Comparison of ENCODE assay signal across 8 cellular contexts in the genomic region with DNA sequence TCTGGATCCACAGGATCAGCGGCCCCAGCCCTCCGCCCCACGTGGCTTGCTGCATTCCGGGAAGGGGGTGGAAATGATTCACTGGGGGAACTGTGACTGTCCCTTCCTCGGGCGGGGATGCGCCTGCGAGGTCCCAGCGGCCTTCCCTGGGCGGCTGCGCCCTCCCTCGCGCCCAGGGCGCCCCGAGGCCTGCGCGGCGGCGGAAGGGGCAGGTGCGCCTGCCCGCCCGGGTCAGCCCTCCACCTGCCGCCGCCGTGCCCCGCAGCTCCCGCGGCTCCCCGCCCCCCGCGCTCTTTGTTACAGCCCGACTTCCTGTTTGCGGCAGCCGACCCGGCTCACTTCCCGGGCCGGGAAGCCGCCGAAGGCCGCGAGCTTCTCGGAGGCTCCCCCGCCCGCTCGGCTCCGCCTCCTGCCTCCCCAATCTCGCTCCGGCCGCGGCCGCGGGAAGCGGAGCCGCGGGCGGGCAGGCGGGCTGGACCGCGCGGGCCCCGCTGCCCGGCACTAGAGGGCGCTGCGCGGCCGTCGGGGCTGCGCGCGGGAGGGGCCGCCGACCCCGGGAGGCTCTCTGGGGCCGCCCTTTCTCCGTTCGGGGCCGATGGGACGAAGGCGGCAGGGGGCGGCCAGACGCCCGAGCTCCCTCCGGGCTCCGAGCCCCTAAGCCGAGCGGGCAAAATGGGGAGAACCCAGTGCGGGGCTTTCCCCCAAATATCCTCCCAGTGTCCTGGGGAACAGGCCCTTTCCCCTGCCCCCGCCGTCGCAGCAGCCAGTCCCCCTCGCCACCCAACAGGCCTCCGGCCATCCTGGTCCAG. TPM values are rescaled to one million over a fixed set of nuclear protein-coding genes. Genes with fewer than 3 reads are reported as not detected.
DNase-seq lines count a peak whose midpoint lies in the region; ATAC-seq and TF ChIP-seq lines count a peak whose summit lies in the region.

No MANE protein-coding gene starts in this region.

- WGBS in urinary bladder: under 1% methylated on average over 92 of the region's 92 CpGs

- TF ChIP-seq CTCF in DOHH2 (IDR thresholded peaks at IDR 0.05; ENCODE audit: low read depth, low read length, poor library complexity, severe bottlenecking): peak; percentile 26

- H3F3A ChIP-seq in DOHH2 (ENCODE audit: control insufficient read depth, insufficient read depth): peaks cover 11% of the 10 kb centered on the region

- no peaks in the 10 kb centered on the region for H3K9me3 Mint-ChIP-seq in IgD-negative memory B cell
- no peaks in the 10 kb centered on the region for H3K9me3 Mint-ChIP-seq in activated naive CD8-positive, alpha-beta T cell treated with anti-CD3 and anti-CD28 coated beads, Interleukin-2, amount 50 U/mL, for 24 hours

- no peaks in the 10 kb centered on the region for H3K36me3 Mint-ChIP-seq in IgD-negative memory B cell
- no peaks in the 10 kb centered on the region for H3K36me3 Mint-ChIP-seq in activated naive CD8-positive, alpha-beta T cell treated with anti-CD3 and anti-CD28 coated beads, Interleukin-2, amount 50 U/mL, for 24 hours (ENCODE audit: low read depth)

- H3K9me2 ChIP-seq in DOHH2 (replicated peaks; ENCODE audit: control insufficient read depth, low read length): no peaks in the 10 kb centered on the region

- no peaks in the 10 kb centered on the region for H3K79me2 ChIP-seq in DOHH2 (ENCODE audit: control insufficient read depth, low read length)

- H3K4me3 Mint-ChIP-seq in IgD-negative memory B cell: peak overlapping the region; percentile 75 to 91 (median 82)
- peak overlapping the region; percentile 77 for H3K4me3 Mint-ChIP-seq in activated naive CD8-positive, alpha-beta T cell treated with anti-CD3 and anti-CD28 coated beads, Interleukin-2, amount 50 U/mL, for 24 hours

- H3K4me1 ChIP-seq in DOHH2 (ENCODE audit: control insufficient read depth, low read length) (peaks cover 37% of the 10 kb centered on the region), urinary bladder (ENCODE audit: insufficient read depth) (no peaks in the 10 kb centered on the region)

- peak overlapping the region in 1 of 3 donors; percentile 87 for H3K27ac Mint-ChIP-seq in IgD-negative memory B cell
- H3K27ac Mint-ChIP-seq in activated naive CD8-positive, alpha-beta T cell treated with anti-CD3 and anti-CD28 coated beads, Interleukin-2, amount 50 U/mL, for 24 hours: peak overlapping the region; percentile 83

- H4K20me1 ChIP-seq in DOHH2 (ENCODE audit: control insufficient read depth, insufficient read depth, low read depth, low read length): no peaks in the 10 kb centered on the region

- H3K4me1 Mint-ChIP-seq in IgD-negative memory B cell: peaks cover 7 to 28% (median 10%) of the 10 kb centered on the region in 3 donors
- peaks cover 27% of the 10 kb centered on the region for H3K4me1 Mint-ChIP-seq in activated naive CD8-positive, alpha-beta T cell treated with anti-CD3 and anti-CD28 coated beads, Interleukin-2, amount 50 U/mL, for 24 hours

- peak overlapping the region; percentile 94 for H3K4me2 ChIP-seq in DOHH2 (ENCODE audit: low read length)

- peaks cover 6% of the 10 kb centered on the region for H3K27me3 Mint-ChIP-seq in IgD-negative memory B cell
- H3K27me3 Mint-ChIP-seq in activated naive CD8-positive, alpha-beta T cell treated with anti-CD3 and anti-CD28 coated beads, Interleukin-2, amount 50 U/mL, for 24 hours: no peaks in the 10 kb centered on the region

- DNase-seq in SKM-1 (lab: John Stamatoyannopoulos, UW; ENCODE audit: unreplicated experiment) (peak; percentile 60), cardiac septum (ENCODE audit: low spot score) (peak; percentile 91), pons (ENCODE audit: low spot score) (peak; percentile 32)
- DNase-seq in activated naive CD8-positive, alpha-beta T cell treated with anti-CD3 and anti-CD28 coated beads, Interleukin-2, amount 50 U/mL, for 24 hours: peak; percentile 74

- no peaks in the 10 kb centered on the region for H3K27me3 ChIP-seq in DOHH2 (ENCODE audit: control insufficient read depth, low read length)

- intact Hi-C loops in cardiac septum (cut with DNase I): loop anchor here (1.0 to 10.0 kb wide), 3 partner anchors 34 to 173 kb away; partner anchors contain the start of gene INO80

- H3K4me3 ChIP-seq in DOHH2 (ENCODE audit: low read length) (peak overlapping the region; percentile 82), urinary bladder (ENCODE audit: low read depth, low read length) (peak overlapping the region; percentile 52)

- H3K36me3 ChIP-seq in DOHH2 (ENCODE audit: control insufficient read depth, low read length) (no peaks in the 10 kb centered on the region), urinary bladder (ENCODE audit: insufficient read depth) (no peaks in the 10 kb centered on the region)

- no peaks in the 10 kb centered on the region for H3K9me3 ChIP-seq in DOHH2 (ENCODE audit: control insufficient read depth, insufficient read depth, low read length)

- no peak overlapping the region for H3K27ac ChIP-seq in DOHH2 (ENCODE audit: low read depth, low read length)
- H3K27ac ChIP-seq in urinary bladder (ENCODE audit: low read depth): peak overlapping the region; percentile 81

- ATAC-seq in GM21447 (IDR thresholded peaks at IDR 0.05; ENCODE audit: unreplicated experiment): peak; percentile 52
- ATAC-seq in activated naive CD8-positive, alpha-beta T cell treated with anti-CD3 and anti-CD28 coated beads, Interleukin-2, amount 50 U/mL, for 24 hours: peak; percentile 79

RNA-seq across cellular contexts. Expression of gene CHAC1, which starts 11.5 kb away (rescaled TPM):
- 0.84 TPM for polyA plus RNA-seq in IgD-negative memory B cell
- 1.6 TPM for total RNA-seq in cardiac septum
- 0.42 TPM for total RNA-seq in urinary bladder
- polyA plus RNA-seq in urinary bladder: 1.8 TPM

RNA-seq across cellular contexts. Expression of gene DLL4, which starts 12.6 kb away (rescaled TPM):
- not detected for polyA plus RNA-seq in IgD-negative memory B cell
- 11.5 TPM for total RNA-seq in cardiac septum
- 11.8 TPM for total RNA-seq in urinary bladder
- 11.2 TPM for polyA plus RNA-seq in urinary bladder

RNA-seq across cellular contexts. Expression of gene VPS18, which starts 47.5 kb away (rescaled TPM):
- polyA plus RNA-seq in IgD-negative memory B cell: 27.0 TPM
- total RNA-seq in cardiac septum: 16.0 TPM
- total RNA-seq in urinary bladder: 15.1 TPM
- 19.3 TPM for polyA plus RNA-seq in urinary bladder

Comparison
In these comparisons a context has a peak if more than half of its experiments do, and no peak if none do; other contexts are left out.
1. DNase-seq: peak in every context shown above with its lines; median percentile 91 in cardiac septum; 74 in activated naive CD8-positive, alpha-beta T cell treated with anti-CD3 and anti-CD28 coated beads, Interleukin-2, amount 50 U/mL, for 24 hours; 60 in SKM-1; 32 in pons.